In genomic region chr2:200752835-200753234, GRCh38 we compare ENCODE assay signal across 8 cellular contexts.
"Had no signal": no experiment of that assay in that cellular context is flagged by ENCODE, and none has a peak within 500 bp of the region (broad histone marks: within the 10 kb centered on the region; RNA-seq: fewer than 3 reads in every experiment).

No MANE protein-coding gene starts in this region.

- H3K4me3 ChIP-seq: GM12878 had no signal

- DNase-seq: GDM1, GF-D8 had no signal

- ATAC-seq: GM12878 had no signal

- FAIRE-seq: G401.6, GM12878, GM12891, GM12892, GM18507, GM19239 had no signal
